27 cellular contexts compared by ENCODE assay signal in genomic region chrX:125384843-125385242, GRCh38.
"Had no signal": no experiment of that assay in that cellular context is flagged by ENCODE, and none has a peak within 500 bp of the region (broad histone marks: within the 10 kb centered on the region; RNA-seq: fewer than 3 reads in every experiment).

No MANE protein-coding gene starts in this region.

- H3K27ac ChIP-seq: ascending aorta, brain microvascular endothelial cell, coronary artery, dorsolateral prefrontal cortex had no signal

- H3K36me3 ChIP-seq: ascending aorta, brain microvascular endothelial cell had no signal

- ATAC-seq: activated naive CD4-positive, alpha-beta T cell treated with anti-CD3 and anti-CD28 coated beads, Interleukin-2, amount 50 U/mL, for 72 hours; activated T-cell treated with anti-CD3 and anti-CD28 coated beads, Interleukin-2, amount 50 U/mL, for 72 hours; esophagus mucosa had no signal

- DNase-seq: activated CD4-positive, alpha-beta memory T cell treated with anti-CD3 and anti-CD28 coated beads, Interleukin-2, amount 10 ng/mL, durations not matched to agents 7 days and 5 days; activated CD4-positive, alpha-beta T cell treated with anti-CD3 and anti-CD28 coated beads for 1 hour; activated CD4-positive, alpha-beta T cell treated with anti-CD3 and anti-CD28 coated beads for 4 hours; activated CD4-positive, alpha-beta T cell treated with anti-CD3 and anti-CD28 coated beads, Interleukin-2, amount 10 ng/mL, durations not matched to agents 7 days and 5 days; activated CD4-positive, alpha-beta T cell treated with anti-CD3 and anti-CD28 coated beads, Interleukin-2, amount 50 U/mL, for 4 hours; activated CD8-positive, alpha-beta memory T cell treated with anti-CD3 and anti-CD28 coated beads, Interleukin-2, amount 50 U/mL, for 48 hours; activated gamma-delta T cell; activated naive CD4-positive, alpha-beta T cell; activated naive CD4-positive, alpha-beta T cell treated with anti-CD3 and anti-CD28 coated beads, Interleukin-2, amount 10 ng/mL, durations not matched to agents 7 days and 5 days; activated naive CD8-positive, alpha-beta T cell treated with anti-CD3 and anti-CD28 coated beads, Interleukin-2, amount 10 ng/mL, durations not matched to agents 7 days and 5 days; activated T-cell treated with anti-CD3 and anti-CD28 coated beads for 4 hours; activated T-cell treated with anti-CD3 and anti-CD28 coated beads, Interleukin-2, amount 50 U/mL, for 24 hours; activated T-cell treated with anti-CD3 and anti-CD28 coated beads, Interleukin-2, amount 50 U/mL, for 72 hours; brain microvascular endothelial cell; dorsolateral prefrontal cortex; effector memory CD4-positive, alpha-beta T cell; foreskin fibroblast; head of caudate nucleus; T-helper 2 cell had no signal

- H3K27ac Mint-ChIP-seq: activated CD4-positive, alpha-beta memory T cell treated with anti-CD3 and anti-CD28 coated beads, Interleukin-2, amount 10 ng/mL, durations not matched to agents 7 days and 5 days; activated CD4-positive, alpha-beta T cell treated with anti-CD3 and anti-CD28 coated beads, Interleukin-2, amount 10 ng/mL, durations not matched to agents 7 days and 5 days; activated naive CD4-positive, alpha-beta T cell treated with anti-CD3 and anti-CD28 coated beads, Interleukin-2, amount 10 ng/mL, durations not matched to agents 7 days and 5 days; activated naive CD4-positive, alpha-beta T cell treated with anti-CD3 and anti-CD28 coated beads, Interleukin-2, amount 50 U/mL, for 72 hours; activated naive CD8-positive, alpha-beta T cell treated with anti-CD3 and anti-CD28 coated beads, Interleukin-2, amount 10 ng/mL, durations not matched to agents 7 days and 5 days; activated T-cell treated with anti-CD3 and anti-CD28 coated beads, Interleukin-2, amount 50 U/mL, for 24 hours; activated T-cell treated with anti-CD3 and anti-CD28 coated beads, Interleukin-2, amount 50 U/mL, for 72 hours; dendritic cell treated with granulocyte-macrophage colony-stimulating factor and Interleukin-4, amounts not matched to agents 40 ng/mL and 50 ng/mL, for 4 days; endodermal cell had no signal

- H3K27me3 Mint-ChIP-seq: activated CD4-positive, alpha-beta memory T cell treated with anti-CD3 and anti-CD28 coated beads, Interleukin-2, amount 10 ng/mL, durations not matched to agents 7 days and 5 days; activated CD4-positive, alpha-beta T cell treated with anti-CD3 and anti-CD28 coated beads, Interleukin-2, amount 10 ng/mL, durations not matched to agents 7 days and 5 days; activated naive CD4-positive, alpha-beta T cell treated with anti-CD3 and anti-CD28 coated beads, Interleukin-2, amount 10 ng/mL, durations not matched to agents 7 days and 5 days; activated naive CD8-positive, alpha-beta T cell treated with anti-CD3 and anti-CD28 coated beads, Interleukin-2, amount 10 ng/mL, durations not matched to agents 7 days and 5 days; central memory CD8-positive, alpha-beta T cell; dendritic cell treated with granulocyte-macrophage colony-stimulating factor and Interleukin-4, amounts not matched to agents 40 ng/mL and 50 ng/mL, for 4 days had no signal

- H3K36me3 Mint-ChIP-seq: activated naive CD4-positive, alpha-beta T cell treated with anti-CD3 and anti-CD28 coated beads, Interleukin-2, amount 10 ng/mL, durations not matched to agents 7 days and 5 days; activated naive CD4-positive, alpha-beta T cell treated with anti-CD3 and anti-CD28 coated beads, Interleukin-2, amount 50 U/mL, for 72 hours; activated naive CD8-positive, alpha-beta T cell treated with anti-CD3 and anti-CD28 coated beads, Interleukin-2, amount 10 ng/mL, durations not matched to agents 7 days and 5 days had no signal

- FAIRE-seq: bronchial epithelial cell had no signal

- H3K4me3 Mint-ChIP-seq: activated CD4-positive, alpha-beta memory T cell treated with anti-CD3 and anti-CD28 coated beads, Interleukin-2, amount 10 ng/mL, durations not matched to agents 7 days and 5 days; activated CD4-positive, alpha-beta T cell treated with anti-CD3 and anti-CD28 coated beads, Interleukin-2, amount 10 ng/mL, durations not matched to agents 7 days and 5 days; activated naive CD4-positive, alpha-beta T cell treated with anti-CD3 and anti-CD28 coated beads, Interleukin-2, amount 10 ng/mL, durations not matched to agents 7 days and 5 days; activated naive CD8-positive, alpha-beta T cell treated with anti-CD3 and anti-CD28 coated beads, Interleukin-2, amount 10 ng/mL, durations not matched to agents 7 days and 5 days; activated T-cell treated with anti-CD3 and anti-CD28 coated beads, Interleukin-2, amount 50 U/mL, for 24 hours; activated T-cell treated with anti-CD3 and anti-CD28 coated beads, Interleukin-2, amount 50 U/mL, for 72 hours; central memory CD8-positive, alpha-beta T cell; dendritic cell treated with granulocyte-macrophage colony-stimulating factor and Interleukin-4, amounts not matched to agents 40 ng/mL and 50 ng/mL, for 4 days; endodermal cell had no signal

- H3K9me3 Mint-ChIP-seq: activated CD4-positive, alpha-beta memory T cell treated with anti-CD3 and anti-CD28 coated beads, Interleukin-2, amount 10 ng/mL, durations not matched to agents 7 days and 5 days; activated CD4-positive, alpha-beta T cell treated with anti-CD3 and anti-CD28 coated beads, Interleukin-2, amount 10 ng/mL, durations not matched to agents 7 days and 5 days; activated naive CD4-positive, alpha-beta T cell treated with anti-CD3 and anti-CD28 coated beads, Interleukin-2, amount 10 ng/mL, durations not matched to agents 7 days and 5 days; activated naive CD4-positive, alpha-beta T cell treated with anti-CD3 and anti-CD28 coated beads, Interleukin-2, amount 50 U/mL, for 72 hours; activated naive CD8-positive, alpha-beta T cell treated with anti-CD3 and anti-CD28 coated beads, Interleukin-2, amount 10 ng/mL, durations not matched to agents 7 days and 5 days; activated T-cell treated with anti-CD3 and anti-CD28 coated beads, Interleukin-2, amount 50 U/mL, for 24 hours; activated T-cell treated with anti-CD3 and anti-CD28 coated beads, Interleukin-2, amount 50 U/mL, for 72 hours; central memory CD8-positive, alpha-beta T cell; endodermal cell had no signal

- H3K9me3 ChIP-seq: ascending aorta had no signal

- H3K4me3 ChIP-seq: ascending aorta, coronary artery, dorsolateral prefrontal cortex had no signal

- H3K27me3 ChIP-seq: ascending aorta, brain microvascular endothelial cell had no signal

- H3K4me1 ChIP-seq: ascending aorta had no signal

- H3K4me1 Mint-ChIP-seq: activated CD4-positive, alpha-beta memory T cell treated with anti-CD3 and anti-CD28 coated beads, Interleukin-2, amount 10 ng/mL, durations not matched to agents 7 days and 5 days; activated CD4-positive, alpha-beta T cell treated with anti-CD3 and anti-CD28 coated beads, Interleukin-2, amount 10 ng/mL, durations not matched to agents 7 days and 5 days; activated naive CD4-positive, alpha-beta T cell treated with anti-CD3 and anti-CD28 coated beads, Interleukin-2, amount 10 ng/mL, durations not matched to agents 7 days and 5 days; activated naive CD8-positive, alpha-beta T cell treated with anti-CD3 and anti-CD28 coated beads, Interleukin-2, amount 10 ng/mL, durations not matched to agents 7 days and 5 days; central memory CD8-positive, alpha-beta T cell had no signal
